22 cellular contexts compared by ENCODE assay signal in genomic region chr4:41199788-41200187, GRCh38. TPM values are rescaled to one million over a fixed set of nuclear protein-coding genes. Genes with fewer than 3 reads are reported as not detected.
"Had no signal": no experiment of that assay in that cellular context is flagged by ENCODE, and none has a peak within 500 bp of the region (broad histone marks: within the 10 kb centered on the region; RNA-seq: fewer than 3 reads in every experiment).

No MANE protein-coding gene starts in this region.

- DNase-seq: activated B cell treated with CpG ODN at 0.5 μM for 24 hours; activated CD4-positive, alpha-beta T cell treated with anti-CD3 and anti-CD28 coated beads for 36 hours; activated CD4-positive, alpha-beta T cell treated with anti-CD3 and anti-CD28 coated beads, Interleukin-2, amount 50 U/mL, for 48 hours; activated CD8-positive, alpha-beta memory T cell treated with anti-CD3 and anti-CD28 coated beads, Interleukin-2, amount 50 U/mL, for 48 hours; activated effector memory CD4-positive, alpha-beta T cell treated with Interleukin-2 at 50 U/mL for 16 hours; activated naive CD4-positive, alpha-beta T cell treated with anti-CD3 and anti-CD28 coated beads, Interleukin-2, amount 10 ng/mL, durations not matched to agents 7 days and 5 days; activated T-cell treated with anti-CD3 and anti-CD28 coated beads, Interleukin-2, amount 50 U/mL, for 48 hours; amygdala; cerebellar nuclear complex; cortex of kidney; effector CD4-positive, alpha-beta T cell; foreskin keratinocyte; immature natural killer cell; naive thymus-derived CD4-positive, alpha-beta T cell; retina; stimulated activated CD4-positive, alpha-beta T cell treated with anti-CD3 and anti-CD28 coated beads, Interleukin-4, amount 100 ng/mL, for 24 hours; stimulated activated naive CD4-positive, alpha-beta T cell treated with Interleukin-2 at 50 U/mL for 16 hours had no signal

- ATAC-seq: activated CD4-positive, alpha-beta T cell treated with anti-CD3 and anti-CD28 coated beads for 36 hours; left lobe of liver; naive thymus-derived CD4-positive, alpha-beta T cell had no signal

- H3K27ac ChIP-seq: foreskin keratinocyte, hepatocyte, suprapubic skin had no signal

- H3K9me3 ChIP-seq: suprapubic skin, tibial nerve had no signal

- H3K36me3 ChIP-seq: suprapubic skin, tibial nerve had no signal

- H3K4me3 ChIP-seq: hepatocyte, lung, suprapubic skin, tibial nerve had no signal

- H3K27me3 ChIP-seq: foreskin keratinocyte, hepatocyte, suprapubic skin, tibial nerve had no signal

RNA-seq across cellular contexts. Expression of gene APBB2, which starts 14.6 kb away (rescaled TPM):
- polyA plus RNA-seq: immature natural killer cell; naive thymus-derived CD4-positive, alpha-beta T cell had no signal

RNA-seq across cellular contexts. Expression of gene UCHL1, which starts 56.9 kb away (rescaled TPM):
- polyA plus RNA-seq: immature natural killer cell; naive thymus-derived CD4-positive, alpha-beta T cell had no signal
